Comparison of ENCODE assay signal across 9 cellular contexts in genomic region chr17:2174048-2174447, GRCh38.
DNase-seq lines count a peak whose midpoint lies in the region; ATAC-seq and TF ChIP-seq lines count a peak whose summit lies in the region.
"Had no signal": no experiment of that assay in that cellular context is flagged by ENCODE, and none has a peak within 500 bp of the region (broad histone marks: within the 10 kb centered on the region; RNA-seq: fewer than 3 reads in every experiment).

No MANE protein-coding gene starts in this region.

- 96% methylated on average over 3 of the region's 3 CpGs for WGBS in endodermal cell (ENCODE audit: insufficient coverage in 1 of 2, insufficient read length in 1 of 2), 2 experiments
- WGBS in transverse colon (ENCODE audit: low coverage in 1 of 2), 2 donors = 81% methylated on average over 2 to 3 of the region's 3 CpGs

- peak overlapping the region; percentile 34 for H3K27ac Mint-ChIP-seq in activated CD8-positive, alpha-beta T cell treated with anti-CD3 and anti-CD28 coated beads, Interleukin-2, amount 10 ng/mL, durations not matched to agents 7 days and 5 days
- H3K27ac Mint-ChIP-seq in activated CD8-positive, alpha-beta T cell treated with anti-CD3 and anti-CD28 coated beads for 36 hours = no peak overlapping the region
- peak overlapping the region; percentile 35 for H3K27ac Mint-ChIP-seq in endodermal cell
- peak overlapping the region; percentile 99 for H3K27ac Mint-ChIP-seq in mesothelial cell of epicardium

- ATAC-seq in activated CD8-positive, alpha-beta T cell treated with anti-CD3 and anti-CD28 coated beads, Interleukin-2, amount 10 ng/mL, durations not matched to agents 7 days and 5 days = no peak
- no peak for ATAC-seq in activated CD8-positive, alpha-beta T cell treated with anti-CD3 and anti-CD28 coated beads for 36 hours

- peaks cover 23% of the 10 kb centered on the region for H3K4me1 ChIP-seq in endodermal cell (ENCODE audit: control insufficient read depth, insufficient read depth, low read length)
- H3K4me1 ChIP-seq in transverse colon = peaks cover 37 to 65% (median 46%) of the 10 kb centered on the region in 4 donors

- intact Hi-C loops in activated CD8-positive, alpha-beta T cell treated with anti-CD3 and anti-CD28 coated beads for 36 hours (cut with micrococcal nuclease) = no loop called here
- intact Hi-C loops in transverse colon (cut with DNase I; ENCODE audit: low total_unique reads) = loop anchor here (10.0 kb wide), 2 partner anchors 89 to 119 kb away; partner anchors contain the start of gene HIC1

- H3K4me3 ChIP-seq in endodermal cell (ENCODE audit: low read length) (no peak overlapping the region), transverse colon (no peak overlapping the region)

- H3K9me3 ChIP-seq in endodermal cell (ENCODE audit: control insufficient read depth, low read length) (no peaks in the 10 kb centered on the region), transverse colon (no peaks in the 10 kb centered on the region)

- peaks cover 52% of the 10 kb centered on the region for H3K4me1 Mint-ChIP-seq in activated CD8-positive, alpha-beta T cell treated with anti-CD3 and anti-CD28 coated beads, Interleukin-2, amount 10 ng/mL, durations not matched to agents 7 days and 5 days (ENCODE audit: low read depth)
- H3K4me1 Mint-ChIP-seq in activated CD8-positive, alpha-beta T cell treated with anti-CD3 and anti-CD28 coated beads for 36 hours (ENCODE audit: low read depth) = peaks cover 8% of the 10 kb centered on the region
- peaks cover 35% of the 10 kb centered on the region for H3K4me1 Mint-ChIP-seq in endodermal cell
- H3K4me1 Mint-ChIP-seq in mesothelial cell of epicardium = peaks cover 88% of the 10 kb centered on the region

- CTCF ChIA-PET in activated CD8-positive, alpha-beta T cell treated with anti-CD3 and anti-CD28 coated beads, Interleukin-2, amount 10 ng/mL, durations not matched to agents 7 days and 5 days (lab: Charles Lee) = interaction anchor here (1.0 to 1.4 kb wide), 2 partner anchors 71 to 109 kb away, joined by 3 to 4 read pairs; no protein-coding TSS in a partner anchor
- CTCF ChIA-PET in activated CD8-positive, alpha-beta T cell treated with anti-CD3 and anti-CD28 coated beads for 36 hours (lab: Charles Lee) = interaction anchor here (1.0 to 1.5 kb wide), 3 partner anchors 22 to 71 kb away, joined by 3 to 4 read pairs (median 3); no protein-coding TSS in a partner anchor

- TF ChIP-seq EP300 in transverse colon (IDR thresholded peaks at IDR 0.05; ENCODE audit: low read depth) = no peak

- no peak overlapping the region for H3K4me3 Mint-ChIP-seq in activated CD8-positive, alpha-beta T cell treated with anti-CD3 and anti-CD28 coated beads, Interleukin-2, amount 10 ng/mL, durations not matched to agents 7 days and 5 days
- no peak overlapping the region for H3K4me3 Mint-ChIP-seq in activated CD8-positive, alpha-beta T cell treated with anti-CD3 and anti-CD28 coated beads for 36 hours
- H3K4me3 Mint-ChIP-seq in endodermal cell = no peak overlapping the region
- peak overlapping the region; percentile 54 for H3K4me3 Mint-ChIP-seq in mesothelial cell of epicardium

- peaks cover 54% of the 10 kb centered on the region for H3K36me3 Mint-ChIP-seq in activated CD8-positive, alpha-beta T cell treated with anti-CD3 and anti-CD28 coated beads, Interleukin-2, amount 10 ng/mL, durations not matched to agents 7 days and 5 days (ENCODE audit: low read depth)
- peaks cover 21% of the 10 kb centered on the region for H3K36me3 Mint-ChIP-seq in activated CD8-positive, alpha-beta T cell treated with anti-CD3 and anti-CD28 coated beads for 36 hours (ENCODE audit: low read depth)
- peaks cover 52% of the 10 kb centered on the region for H3K36me3 Mint-ChIP-seq in endodermal cell (ENCODE audit: low read depth)
- H3K36me3 Mint-ChIP-seq in mesothelial cell of epicardium = peaks cover 10% of the 10 kb centered on the region

- no peaks in the 10 kb centered on the region for H3K9me3 Mint-ChIP-seq in activated CD8-positive, alpha-beta T cell treated with anti-CD3 and anti-CD28 coated beads, Interleukin-2, amount 10 ng/mL, durations not matched to agents 7 days and 5 days (ENCODE audit: insufficient read depth)
- H3K9me3 Mint-ChIP-seq in activated CD8-positive, alpha-beta T cell treated with anti-CD3 and anti-CD28 coated beads for 36 hours = no peaks in the 10 kb centered on the region
- H3K9me3 Mint-ChIP-seq in endodermal cell (no peaks in the 10 kb centered on the region), mesothelial cell of epicardium (no peaks in the 10 kb centered on the region)

- no peak for TF ChIP-seq POLR2A in transverse colon (IDR thresholded peaks at IDR 0.05)

- in situ Hi-C loops in transverse colon (cut with MboI; ENCODE audit: low pct_ligation_motif_present in 1 of 4, low pct_unique_long_range_greater_than_20kb in 1 of 4, low sequenced_read_pairs in 3 of 4) = loop anchor here in 1 of 4 donors (25.0 kb wide), 1 partner anchor 112 kb away; the partner anchor contains the start of gene HIC1

- H3K36me3 ChIP-seq in endodermal cell (ENCODE audit: control insufficient read depth, insufficient read depth, low read length) (peaks cover 85% of the 10 kb centered on the region), transverse colon (peaks cover 0 to 10% (median 2%) of the 10 kb centered on the region in 4 donors)

- no peaks in the 10 kb centered on the region for H3K27me3 Mint-ChIP-seq in activated CD8-positive, alpha-beta T cell treated with anti-CD3 and anti-CD28 coated beads, Interleukin-2, amount 10 ng/mL, durations not matched to agents 7 days and 5 days (ENCODE audit: low read depth)
- no peaks in the 10 kb centered on the region for H3K27me3 Mint-ChIP-seq in activated CD8-positive, alpha-beta T cell treated with anti-CD3 and anti-CD28 coated beads for 36 hours
- H3K27me3 Mint-ChIP-seq in endodermal cell (ENCODE audit: insufficient read depth) (no peaks in the 10 kb centered on the region), mesothelial cell of epicardium (ENCODE audit: low read depth) (no peaks in the 10 kb centered on the region)

- no peak overlapping the region for H3K27ac ChIP-seq in endodermal cell (ENCODE audit: low read depth, low read length)
- H3K27ac ChIP-seq in transverse colon = peak overlapping the region; percentile 76 to 87 (median 82)

- no peak overlapping the region for H3K9ac ChIP-seq in endodermal cell (ENCODE audit: extremely low read depth, low read length, poor library complexity, severe bottlenecking)

- POLR2A ChIA-PET in activated CD8-positive, alpha-beta T cell treated with anti-CD3 and anti-CD28 coated beads, Interleukin-2, amount 10 ng/mL, durations not matched to agents 7 days and 5 days (lab: Charles Lee) = interaction anchor here (0.7 kb wide), 1 partner anchor 9 kb away, joined by 3 read pairs; no protein-coding TSS in a partner anchor
- POLR2A ChIA-PET in activated CD8-positive, alpha-beta T cell treated with anti-CD3 and anti-CD28 coated beads for 36 hours (lab: Charles Lee) = interaction anchor here (1.2 kb wide), 1 partner anchor 162 kb away, joined by 3 read pairs; the partner anchor contains the start of gene TSR1

- no peak for DNase-seq in activated CD8-positive, alpha-beta T cell treated with anti-CD3 and anti-CD28 coated beads, Interleukin-2, amount 10 ng/mL, durations not matched to agents 7 days and 5 days
- DNase-seq in activated CD8-positive, alpha-beta T cell treated with anti-CD3 and anti-CD28 coated beads for 36 hours = no peak
- DNase-seq in endodermal cell = no peak
- DNase-seq in mesothelial cell of epicardium (ENCODE audit: low spot score in 2 of 2, unreplicated experiment in 2 of 2) = no peak
- no peak for DNase-seq in transverse colon
- DNase-seq in NCI-H748 (lab: John Stamatoyannopoulos, UW; ENCODE audit: unreplicated experiment) = no peak
- no peak for DNase-seq in NCI-H526 (lab: John Stamatoyannopoulos, UW)
- DNase-seq in stimulated activated CD4-positive, alpha-beta T cell treated with anti-CD3 and anti-CD28 coated beads, Interleukin-12 subunit alpha, Interleukin-12 subunit beta, amount 100 ng/mL, for 4 hours = no peak
- DNase-seq: activated CD4-positive, alpha-beta T cell treated with anti-CD3 and anti-CD28 coated beads for 1 hour had no signal

- no peak for TF ChIP-seq CTCF in activated CD8-positive, alpha-beta T cell treated with anti-CD3 and anti-CD28 coated beads for 36 hours (IDR thresholded peaks at IDR 0.05)
- TF ChIP-seq CTCF in endodermal cell (conservative IDR thresholded peaks at IDR 0.05) = no peak
- TF ChIP-seq CTCF in mesothelial cell of epicardium (IDR thresholded peaks at IDR 0.05; ENCODE audit: unreplicated experiment) = no peak
- no peak for TF ChIP-seq CTCF in transverse colon (IDR thresholded peaks at IDR 0.05)

- H3K27me3 ChIP-seq in endodermal cell (ENCODE audit: control insufficient read depth, insufficient read depth, low read length, poor library complexity, severe bottlenecking) = no peaks in the 10 kb centered on the region
- H3K27me3 ChIP-seq in transverse colon = no peaks in the 10 kb centered on the region
